Comparison of ENCODE assay signal across 8 cellular contexts in genomic region chr15:90320062-90320884, GRCh38. TPM values are rescaled to one million over a fixed set of nuclear protein-coding genes. Genes with fewer than 3 reads are reported as not detected.
DNase-seq lines count a peak whose midpoint lies in the region; ATAC-seq, FAIRE-seq and TF ChIP-seq lines count a peak whose summit lies in the region.

No MANE protein-coding gene starts in this region.

- peak; percentile 85 to 89 for ATAC-seq in left cardiac atrium

- intact Hi-C loops in left cardiac atrium (cut with DNase I) (loop anchor here (1.0 to 10.0 kb wide), 3 partner anchors 162 to 295 kb away; no protein-coding TSS in a partner anchor), posterior vena cava (cut with DNase I) (loop anchor here in 1 of 2 donors (5.0 kb wide), 1 partner anchor 162 kb away; no protein-coding TSS in a partner anchor)

- H3K27me3 ChIP-seq in adipocyte (replicated peaks; ENCODE audit: control insufficient read depth, insufficient read depth, low read length) = no peaks in the 10 kb centered on the region

- H3K4me3 ChIP-seq in HFF-Myc (replicated peaks; ENCODE audit: low read depth, low read length) (no peak overlapping the region), adipocyte (ENCODE audit: low read length) (no peak overlapping the region)

- no peaks in the 10 kb centered on the region for H3K9me3 ChIP-seq in adipocyte (ENCODE audit: control insufficient read depth, low read length)

- no peaks in the 10 kb centered on the region for H3K36me3 ChIP-seq in adipocyte (ENCODE audit: control insufficient read depth, insufficient read depth, low read length, severe bottlenecking)

- DNase-seq in EH (ENCODE audit: low read depth) (peak; percentile 94), HFF-Myc (ENCODE audit: extremely low read depth, low read depth) (peak; percentile 84), NCI-H1436 treated with DMSO at 0.1 percent for 48 hours (lab: John Stamatoyannopoulos, UW) (peak; percentile 66), SW480 (ENCODE audit: low spot score) (peak; percentile 86), adipocyte (ENCODE audit: low read depth) (peak; percentile 96), left cardiac atrium (peak; percentile 87), posterior vena cava (ENCODE audit: low spot score) (peak; percentile 93), urothelium cell line (ENCODE audit: low spot score) (peak; percentile 91)

- TF ChIP-seq CTCF in HFF-Myc (IDR thresholded peaks at IDR 0.05; ENCODE audit: low read depth, low read length, missing control alignments) = peak; percentile 99

- H3K4me1 ChIP-seq in adipocyte (ENCODE audit: control insufficient read depth, insufficient read depth, low read length) = peaks cover 12% of the 10 kb centered on the region

- H3K9ac ChIP-seq in adipocyte (ENCODE audit: low read length) = peak overlapping the region; percentile 63

- FAIRE-seq in urothelium cell line (lab: Jason Lieb, UNC) = peak; percentile 83

RNA-seq across cellular contexts. Expression of gene ZNF774, which starts 31.8 kb away (rescaled TPM):
- 1 to 10 TPM; 3.6 to 3.7 TPM for total RNA-seq in left cardiac atrium
- total RNA-seq in posterior vena cava = 1 to 10 TPM; 3.5 to 4.0 TPM

RNA-seq across cellular contexts. Expression of gene NGRN, which starts 54.8 kb away (rescaled TPM):
- total RNA-seq in left cardiac atrium (100 to 1,000 TPM; 115 to 131 TPM), posterior vena cava (10 to 100 TPM; 81.6 to 89.7 TPM)
